Comparison of ENCODE assay signal across 25 cellular contexts in genomic region chr15:76961277-76962010, GRCh38. TPM values are rescaled to one million over a fixed set of nuclear protein-coding genes. Genes with fewer than 3 reads are reported as not detected.
DNase-seq lines count a peak whose midpoint lies in the region; ATAC-seq and TF ChIP-seq lines count a peak whose summit lies in the region.
"Had no signal": no experiment of that assay in that cellular context is flagged by ENCODE, and none has a peak within 500 bp of the region (broad histone marks: within the 10 kb centered on the region; RNA-seq: fewer than 3 reads in every experiment).

No MANE protein-coding gene starts in this region.

- TF ChIP-seq CTCF in lower lobe of right lung (IDR thresholded peaks at IDR 0.05) = no peak

- H3K4me1 ChIP-seq in mesendoderm (ENCODE audit: control insufficient read depth, low read depth, low read length) = peaks cover 12% of the 10 kb centered on the region
- no peaks in the 10 kb centered on the region for H3K4me1 ChIP-seq in lower lobe of right lung
- H3K4me1 ChIP-seq: Caco-2, upper lobe of right lung had no signal

- DNase-seq in SK-MEL-5 (ENCODE audit: low read depth, low spot score) = peak; percentile 33
- peak; percentile 48 for DNase-seq in dermis blood vessel endothelial cell
- DNase-seq in mesendoderm = peak; percentile 28
- DNase-seq in mucosa of gallbladder (ENCODE audit: low spot score) = no peak
- no peak for DNase-seq in lower lobe of right lung
- DNase-seq: activated CD4-positive, alpha-beta T cell treated with anti-CD3 and anti-CD28 coated beads, Interleukin-2, amount 10 ng/mL, durations not matched to agents 7 days and 5 days; activated T-cell treated with anti-CD3 and anti-CD28 coated beads, Interleukin-2, amount 50 U/mL, for 48 hours; Caco-2; effector memory CD8-positive, alpha-beta T cell; foreskin melanocyte; left colon; naive thymus-derived CD4-positive, alpha-beta T cell; NCI-H1048; NCI-H1694 treated with DMSO at 0.1 percent for 48 hours; stimulated activated CD4-positive, alpha-beta T cell treated with anti-CD3 and anti-CD28 coated beads, Interleukin-2, amount 100 ng/mL, for 48 hours; SW 1271; T-helper 9 cell; upper lobe of right lung had no signal

- H3K36me3 ChIP-seq in mesendoderm (ENCODE audit: control insufficient read depth, insufficient read depth, low read length) (no peaks in the 10 kb centered on the region), lower lobe of right lung (no peaks in the 10 kb centered on the region)
- H3K36me3 ChIP-seq: BLaER1 treated with 17β-estradiol and CSF1 and Interleukin-3, amounts not matched to agents 10 nM and 100 nM; upper lobe of right lung had no signal

- H3K27ac Mint-ChIP-seq in stimulated activated memory B cell treated with anti-CD40 and anti-IgM and Interleukin-4, amounts not matched to agents 10 μg/mL and 1 μg/mL and 100 μg/mL, for 72 hours = peak overlapping the region; percentile 71
- H3K27ac Mint-ChIP-seq: activated CD4-positive, alpha-beta T cell treated with anti-CD3 and anti-CD28 coated beads, Interleukin-2, amount 10 ng/mL, durations not matched to agents 7 days and 5 days; effector memory CD8-positive, alpha-beta T cell; naive thymus-derived CD4-positive, alpha-beta T cell had no signal

- intact Hi-C loops in lower lobe of right lung (cut with DNase I) = no loop called here

- H2BK15ac ChIP-seq in mesendoderm (replicated peaks; ENCODE audit: low read depth) = no peak overlapping the region

- no peak overlapping the region for H2AK5ac ChIP-seq in mesendoderm (ENCODE audit: low read length)

- no peak for ATAC-seq in stimulated activated memory B cell treated with anti-CD40 and anti-IgM and Interleukin-4, amounts not matched to agents 10 μg/mL and 1 μg/mL and 100 μg/mL, for 72 hours
- no peak for ATAC-seq in lower lobe of right lung
- no peak for ATAC-seq in SK-N-SH treated with all-trans-retinoic acid at 6 μM for 48 hours
- ATAC-seq: effector memory CD8-positive, alpha-beta T cell; esophagus mucosa; HepG2; left colon; naive thymus-derived CD4-positive, alpha-beta T cell; Right ventricle myocardium inferior; upper lobe of right lung had no signal

- in situ Hi-C loops in SK-MEL-5 (cut with HindIII; ENCODE audit: low pct_unique_long_range_greater_than_20kb, low sequenced_read_pairs) = no loop called here

- H3K9me3 ChIP-seq in lower lobe of right lung = no peaks in the 10 kb centered on the region
- H3K9me3 ChIP-seq: BLaER1 treated with 17β-estradiol and CSF1 and Interleukin-3, amounts not matched to agents 10 nM and 100 nM; Caco-2; upper lobe of right lung had no signal

- H3K4me3 ChIP-seq in mesendoderm (ENCODE audit: low read length) = no peak overlapping the region
- no peak overlapping the region for H3K4me3 ChIP-seq in lower lobe of right lung
- H3K4me3 ChIP-seq: BLaER1 treated with 17β-estradiol and CSF1 and Interleukin-3, amounts not matched to agents 10 nM and 100 nM; upper lobe of right lung had no signal

- H3K4me2 ChIP-seq in mesendoderm (ENCODE audit: low read length) = no peak overlapping the region

- H3K18ac ChIP-seq in mesendoderm (ENCODE audit: low read length) = no peak overlapping the region

- H3K56ac ChIP-seq in mesendoderm (ENCODE audit: low read length) = no peak overlapping the region

- no peaks in the 10 kb centered on the region for H3K27me3 Mint-ChIP-seq in stimulated activated memory B cell treated with anti-CD40 and anti-IgM and Interleukin-4, amounts not matched to agents 10 μg/mL and 1 μg/mL and 100 μg/mL, for 72 hours

- H3K79me1 ChIP-seq in mesendoderm (ENCODE audit: low read length) = no peaks in the 10 kb centered on the region

- no peaks in the 10 kb centered on the region for H3K27me3 ChIP-seq in mesendoderm (ENCODE audit: insufficient read depth, low read length, poor library complexity)
- H3K27me3 ChIP-seq in lower lobe of right lung (ENCODE audit: low read depth) = no peaks in the 10 kb centered on the region
- H3K27me3 ChIP-seq: BLaER1 treated with 17β-estradiol and CSF1 and Interleukin-3, amounts not matched to agents 10 nM and 100 nM had no signal

- no peaks in the 10 kb centered on the region for H3K79me2 ChIP-seq in mesendoderm (ENCODE audit: control insufficient read depth, insufficient read depth, low read length)

- H4K8ac ChIP-seq in mesendoderm (ENCODE audit: low read depth, low read length) = no peak overlapping the region

- H3K4me3 Mint-ChIP-seq in stimulated activated memory B cell treated with anti-CD40 and anti-IgM and Interleukin-4, amounts not matched to agents 10 μg/mL and 1 μg/mL and 100 μg/mL, for 72 hours = no peak overlapping the region
- H3K4me3 Mint-ChIP-seq: activated CD4-positive, alpha-beta T cell treated with anti-CD3 and anti-CD28 coated beads, Interleukin-2, amount 10 ng/mL, durations not matched to agents 7 days and 5 days; effector memory CD8-positive, alpha-beta T cell; naive thymus-derived CD4-positive, alpha-beta T cell had no signal

- no peak overlapping the region for H3K4ac ChIP-seq in mesendoderm (ENCODE audit: low read depth, low read length)

- no peaks in the 10 kb centered on the region for H3K9me3 Mint-ChIP-seq in stimulated activated memory B cell treated with anti-CD40 and anti-IgM and Interleukin-4, amounts not matched to agents 10 μg/mL and 1 μg/mL and 100 μg/mL, for 72 hours
- H3K9me3 Mint-ChIP-seq: activated CD4-positive, alpha-beta T cell treated with anti-CD3 and anti-CD28 coated beads, Interleukin-2, amount 10 ng/mL, durations not matched to agents 7 days and 5 days; effector memory CD8-positive, alpha-beta T cell; naive thymus-derived CD4-positive, alpha-beta T cell had no signal

- peaks cover 11% of the 10 kb centered on the region for H3K4me1 Mint-ChIP-seq in stimulated activated memory B cell treated with anti-CD40 and anti-IgM and Interleukin-4, amounts not matched to agents 10 μg/mL and 1 μg/mL and 100 μg/mL, for 72 hours
- H3K4me1 Mint-ChIP-seq: activated CD4-positive, alpha-beta T cell treated with anti-CD3 and anti-CD28 coated beads, Interleukin-2, amount 10 ng/mL, durations not matched to agents 7 days and 5 days had no signal

- no CpG with 5 or more reads among the region's 6 CpGs for WGBS in mesendoderm (ENCODE audit: extremely low coverage, insufficient coverage, low lambda C conversion rate)

- H3K27ac ChIP-seq in mesendoderm (ENCODE audit: low read depth, low read length) (no peak overlapping the region), lower lobe of right lung (no peak overlapping the region)
- H3K27ac ChIP-seq: BLaER1 treated with 17β-estradiol and CSF1 and Interleukin-3, amounts not matched to agents 10 nM and 100 nM; upper lobe of right lung had no signal

- no peak overlapping the region for H2BK120ac ChIP-seq in mesendoderm (ENCODE audit: low read depth, low read length)

- no peak overlapping the region for H2BK5ac ChIP-seq in mesendoderm (ENCODE audit: low read length)

- no peaks in the 10 kb centered on the region for H3K36me3 Mint-ChIP-seq in stimulated activated memory B cell treated with anti-CD40 and anti-IgM and Interleukin-4, amounts not matched to agents 10 μg/mL and 1 μg/mL and 100 μg/mL, for 72 hours
- H3K36me3 Mint-ChIP-seq: naive thymus-derived CD4-positive, alpha-beta T cell had no signal

- no peak overlapping the region for H4K5ac ChIP-seq in mesendoderm (ENCODE audit: low read length)

- H3K23ac ChIP-seq in mesendoderm (ENCODE audit: low read length) = no peak overlapping the region

- no peak overlapping the region for H3K9ac ChIP-seq in mesendoderm (ENCODE audit: low read length)
- H3K9ac ChIP-seq: BLaER1 treated with 17β-estradiol and CSF1 and Interleukin-3, amounts not matched to agents 10 nM and 100 nM had no signal

TF ChIP-seq in SK-N-SH treated with all-trans-retinoic acid at 6 μM for 48 hours, 23 proteins besides CTCF, POLR2A, EP300 and RAD21 (continues in another document):
- TF ChIP-seq TOX (CRISPR knock-in tag; IDR thresholded peaks at IDR 0.05; ENCODE audit: borderline replicate concordance) = no peak
- no peak for TF ChIP-seq ZC3H10 (CRISPR knock-in tag; IDR thresholded peaks at IDR 0.05)
- TF ChIP-seq PPARA (CRISPR knock-in tag; IDR thresholded peaks at IDR 0.05; ENCODE audit: borderline replicate concordance) = no peak
- no peak for TF ChIP-seq ZNF70 (CRISPR knock-in tag; IDR thresholded peaks at IDR 0.05)
- TF ChIP-seq CREB5 (CRISPR knock-in tag; IDR thresholded peaks at IDR 0.05; ENCODE audit: low read depth) = no peak
- no peak for TF ChIP-seq TCF4 (CRISPR knock-in tag; IDR thresholded peaks at IDR 0.05; ENCODE audit: borderline replicate concordance)

RNA-seq across cellular contexts. Expression of gene RCN2, which starts 29.9 kb away (rescaled TPM):
- 114 and 132 TPM in 2 replicates for total RNA-seq in SK-MEL-5 (2014; rRNA removed; shearing (Covaris generic))
- 188 and 249 TPM in 2 replicates for polyA plus RNA-seq in SK-MEL-5 (2015; cell fraction: cytosol; rRNA removed)
- 62.4 and 78.2 TPM in 2 replicates for polyA plus RNA-seq in SK-MEL-5 (2015; cell fraction: nucleus; rRNA removed)
- total RNA-seq in dermis blood vessel endothelial cell = 43.2 and 71.7 TPM in 2 replicates
- 122 TPM for polyA plus RNA-seq in mesendoderm (2013, experiment 1 of 2)
- polyA plus RNA-seq in mesendoderm (2013, experiment 2 of 2) = 122 TPM
- total RNA-seq in mucosa of gallbladder = 34.3 TPM
- 32.8 TPM for total RNA-seq in lower lobe of right lung

RNA-seq across cellular contexts. Expression of gene PSTPIP1, which starts 33.5 kb away (rescaled TPM):
- total RNA-seq in SK-MEL-5 (2014; rRNA removed; shearing (Covaris generic)) = not detected in 2 replicates
- polyA plus RNA-seq in SK-MEL-5 (2015; cell fraction: cytosol; rRNA removed) = 0.36 TPM in 1 of 2 replicates, not detected in the other
- polyA plus RNA-seq in SK-MEL-5 (2015; cell fraction: nucleus; rRNA removed) = not detected in 2 replicates
- total RNA-seq in dermis blood vessel endothelial cell (0.23 and 0.51 TPM in 2 replicates), mucosa of gallbladder (16.3 TPM), lower lobe of right lung (18.4 TPM)
- polyA plus RNA-seq in mesendoderm (2013, experiment 1 of 2) = 0.14 TPM
- 0.38 TPM for polyA plus RNA-seq in mesendoderm (2013, experiment 2 of 2)
- total RNA-seq: Caco-2, NCI-H460 had no signal

RNA-seq across cellular contexts. Expression of gene SCAPER, which starts 56.3 kb away (rescaled TPM):
- total RNA-seq in SK-MEL-5 (2014; rRNA removed; shearing (Covaris generic)) = 11.8 and 12.7 TPM in 2 replicates
- polyA plus RNA-seq in SK-MEL-5 (2015; cell fraction: cytosol; rRNA removed) = 6.3 and 9.9 TPM in 2 replicates
- 21.4 and 23.0 TPM in 2 replicates for polyA plus RNA-seq in SK-MEL-5 (2015; cell fraction: nucleus; rRNA removed)
- 8.9 and 10.6 TPM in 2 replicates for total RNA-seq in dermis blood vessel endothelial cell
- polyA plus RNA-seq in mesendoderm (2013, experiment 1 of 2) = 2.1 TPM
- polyA plus RNA-seq in mesendoderm (2013, experiment 2 of 2) = 2.5 TPM
- total RNA-seq in mucosa of gallbladder = 20.7 TPM
- 34.2 TPM for total RNA-seq in lower lobe of right lung

Comparison
In these comparisons a context has a peak if more than half of its experiments do, and no peak if none do; other contexts are left out.
1. DNase-seq: peak in SK-MEL-5 (single experiment), dermis blood vessel endothelial cell (single experiment) and mesendoderm (single experiment); none in mucosa of gallbladder (single experiment) and lower lobe of right lung (single experiment).
2. RNA of gene PSTPIP1, which starts 33.5 kb away (total RNA-seq): 18.4 TPM in lower lobe of right lung (single experiment) and 16.3 TPM in mucosa of gallbladder (single experiment); 0.23 to 0.51 TPM in dermis blood vessel endothelial cell and not detected in SK-MEL-5; every median in the first group is over 10 times any median in the second.